Comparison of ENCODE assay signal across 8 cellular contexts in genomic region chrX:1481636-1482529, GRCh38. TPM values are rescaled to one million over a fixed set of nuclear protein-coding genes. Genes with fewer than 3 reads are reported as not detected.
A peak's percentile ranks its signal among the peaks of the same experiment; 100 is the strongest.
DNase-seq lines count a peak whose midpoint lies in the region; TF ChIP-seq lines count a peak whose summit lies in the region.

No MANE protein-coding gene starts in this region.

- H2AFZ ChIP-seq in neural cell (ENCODE audit: low read depth, low read length): peak overlapping the region; percentile 25

- H3K9me2 ChIP-seq in neural cell (ENCODE audit: insufficient read depth, low read length): no peaks in the 10 kb centered on the region

- peak; percentile 12 for TF ChIP-seq RAD21 in neural cell (conservative IDR thresholded peaks at IDR 0.05)

- intact Hi-C loops in thyroid gland (cut with DNase I): no loop called here

- no peak overlapping the region for H3K4me3 ChIP-seq in BJ (ENCODE audit: low read depth, low read length)
- H3K4me3 ChIP-seq in HUES6 (ENCODE audit: low read depth, low read length): peak overlapping the region; percentile 41
- peak overlapping the region; percentile 37 for H3K4me3 ChIP-seq in neural cell (ENCODE audit: low read length)
- H3K4me3 ChIP-seq in thyroid gland (replicated peaks in 1 of 3): no peak overlapping the region

- TF ChIP-seq EP300 in neural cell (conservative IDR thresholded peaks at IDR 0.05; ENCODE audit: poor library complexity, severe bottlenecking): no peak

- H3K27ac ChIP-seq in HUES6 (ENCODE audit: low read depth, low read length) (no peak overlapping the region; the same call in 1 of the 2 replicates), neural cell (ENCODE audit: low read length) (peak overlapping the region; percentile 37), thyroid gland (peak overlapping the region in 2 of 3 donors; percentile 15 to 44)

- no peaks in the 10 kb centered on the region for H4K20me1 ChIP-seq in neural cell (ENCODE audit: insufficient read depth)

- H3K36me3 ChIP-seq in BJ (ENCODE audit: control insufficient read depth, insufficient read depth, low read length) (no peaks in the 10 kb centered on the region), HUES6 (ENCODE audit: control insufficient read depth, insufficient read depth, low read length) (no peaks in the 10 kb centered on the region), neural cell (ENCODE audit: insufficient read depth, low read length) (no peaks in the 10 kb centered on the region), thyroid gland (no peaks in the 10 kb centered on the region)

- H3K9ac ChIP-seq in HUES6 (ENCODE audit: low read length) (peak overlapping the region; percentile 67), neural cell (ENCODE audit: low read length) (peak overlapping the region; percentile 39)

- WGBS in thyroid gland, 2 donors: 15 to 36% methylated on average over 24 to 26 of the region's 26 CpGs

- no peaks in the 10 kb centered on the region for H3K79me2 ChIP-seq in neural cell (replicated peaks; ENCODE audit: insufficient read depth, low read length)

- POLR2A ChIA-PET in BJ (lab: Charles Lee): no interaction called here

- no peaks in the 10 kb centered on the region for H3F3A ChIP-seq in neural cell (ENCODE audit: insufficient read depth, low read length, poor library complexity, severe bottlenecking)

- no peak for TF ChIP-seq POLR2A in thyroid gland (IDR thresholded peaks at IDR 0.05)

- TF ChIP-seq CTCF in BJ (IDR thresholded peaks at IDR 0.05; ENCODE audit: insufficient read depth, low read depth, low read length): no peak
- no peak for TF ChIP-seq CTCF in GM20000 (IDR thresholded peaks at IDR 0.05; ENCODE audit: extremely low read depth, missing control alignments)
- TF ChIP-seq CTCF in neural cell (IDR thresholded peaks at IDR 0.05; ENCODE audit: poor library complexity, severe bottlenecking): no peak
- TF ChIP-seq CTCF in thyroid gland (IDR thresholded peaks at IDR 0.05): no peak

- CTCF ChIA-PET in BJ (lab: Yijun Ruan, JAX): no interaction called here

- no peak overlapping the region for H3K4me2 ChIP-seq in neural cell (ENCODE audit: low read length)

- H3K27me3 ChIP-seq in BJ (ENCODE audit: control insufficient read depth, insufficient read depth, low read length) (no peaks in the 10 kb centered on the region), HUES6 (ENCODE audit: control insufficient read depth, insufficient read depth, low read length) (no peaks in the 10 kb centered on the region; the same call in 1 of the 2 replicates), neural cell (ENCODE audit: insufficient read depth, low read depth, low read length) (no peaks in the 10 kb centered on the region), thyroid gland (no peaks in the 10 kb centered on the region)

- DNase-seq in BJ (ENCODE audit: low read depth): peak; percentile 53
- DNase-seq in GM20000 (ENCODE audit: low spot score): peak; percentile 69
- DNase-seq in activated CD8-positive, alpha-beta memory T cell treated with anti-CD3 and anti-CD28 coated beads, Interleukin-2, amount 50 U/mL, for 1 hour (ENCODE audit: extremely low read depth): peak; percentile 66
- DNase-seq in fibroblast of gingiva (ENCODE audit: low read depth): peak; percentile 71
- DNase-seq in thyroid gland: peak; percentile 36
- no peak for DNase-seq in amygdala (lab: John Stamatoyannopoulos, UW)

- H3K4me1 ChIP-seq in HUES6 (ENCODE audit: control insufficient read depth, insufficient read depth, low read length) (peaks cover 10% of the 10 kb centered on the region), thyroid gland (no peaks in the 10 kb centered on the region)

- H3K9me3 ChIP-seq in HUES6 (ENCODE audit: control insufficient read depth, insufficient read depth, low read depth, low read length) (peaks cover 7% of the 10 kb centered on the region), neural cell (ENCODE audit: low read length) (no peaks in the 10 kb centered on the region), thyroid gland (no peaks in the 10 kb centered on the region)

TF ChIP-seq in neural cell, 6 proteins besides CTCF, POLR2A, EP300 and RAD21:
- no peak for TF ChIP-seq MXI1 (conservative IDR thresholded peaks at IDR 0.05; ENCODE audit: poor library complexity, severe bottlenecking)
- no peak for TF ChIP-seq SMC3 (conservative IDR thresholded peaks at IDR 0.05; ENCODE audit: poor library complexity)
- TF ChIP-seq TAF1 (IDR thresholded peaks at IDR 0.05; ENCODE audit: low read depth): no peak

RNA-seq across cellular contexts. Expression of gene ASMTL, which starts 29.2 kb away (rescaled TPM):
- polyA plus RNA-seq in BJ (2011; rRNA removed) (22.9 and 33.7 TPM in 2 replicates), neural cell (21.5 and 25.9 TPM in 2 replicates)
- polyA minus RNA-seq in BJ (2011; rRNA and poly(A)+ RNA removed): 15.4 and 18.4 TPM in 2 replicates
- 18.9 and 19.5 TPM in 2 replicates for polyA minus RNA-seq in neural cell
- total RNA-seq in thyroid gland: 10 to 100 TPM; 29.7 to 56.1 (median 42.4) TPM

RNA-seq across cellular contexts. Expression of gene P2RY8, which starts 55.1 kb away (rescaled TPM):
- polyA plus RNA-seq in BJ (2011; rRNA removed) (not detected in 2 replicates), neural cell (not detected in 2 replicates)
- not detected in 2 replicates for polyA minus RNA-seq in BJ (2011; rRNA and poly(A)+ RNA removed)
- 0.24 TPM in 1 of 2 replicates, not detected in the other for polyA minus RNA-seq in neural cell
- total RNA-seq in thyroid gland: 10 to 100 TPM in 1 of 4 donors, 1 to 10 TPM in 3; 2.4 to 11.9 (median 3.0) TPM

Comparison
In these comparisons a context has a peak if more than half of its experiments do, and no peak if none do; other contexts are left out.
1. DNase-seq: peak in BJ (single experiment), GM20000 (single experiment), activated CD8-positive, alpha-beta memory T cell treated with anti-CD3 and anti-CD28 coated beads, Interleukin-2, amount 50 U/mL, for 1 hour (single experiment), fibroblast of gingiva (single experiment) and thyroid gland (2 of 2); none in amygdala (0 of 56).
2. H3K4me3 ChIP-seq: peak in HUES6 (single experiment) and neural cell (single experiment); none in BJ (single experiment) and thyroid gland (0 of 3).